In the genomic region with DNA sequence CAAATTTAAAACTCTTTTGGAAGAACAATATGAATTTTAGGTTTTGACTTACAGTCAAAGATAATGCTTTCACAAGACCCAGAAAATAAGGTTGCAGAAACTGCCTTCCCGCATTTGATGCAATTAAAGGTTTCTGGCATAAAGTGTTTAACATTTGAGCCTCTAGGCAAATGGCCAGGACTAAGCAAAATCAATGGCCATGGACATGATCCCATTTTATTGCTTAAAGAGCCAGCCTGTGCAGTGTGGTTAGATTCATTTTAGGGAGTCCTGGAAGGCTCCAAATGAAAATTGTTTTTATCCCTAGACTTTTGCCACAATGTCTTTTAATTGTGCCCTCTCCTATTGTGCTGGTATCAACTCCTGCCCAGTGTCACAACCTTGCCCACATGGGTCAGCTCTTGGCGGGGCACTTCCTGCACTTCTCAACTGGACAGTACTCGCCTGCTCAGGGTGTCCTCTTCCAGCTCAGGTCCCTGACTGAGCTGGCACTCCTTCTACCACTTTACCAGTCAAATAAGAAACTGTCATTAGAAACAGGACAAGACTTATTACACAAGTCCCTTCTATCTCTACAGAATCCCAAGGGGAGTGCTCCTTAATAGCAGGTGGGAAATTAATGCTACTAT, we compare ENCODE assay signal across 1 cellular context.
TF ChIP-seq lines count a peak whose summit lies in the region.

No MANE protein-coding gene starts in this region.

TF ChIP-seq in H1, 55 proteins besides CTCF, POLR2A, EP300 and RAD21 (continued from another document):
- no peak for TF ChIP-seq SIX5 (IDR thresholded peaks at IDR 0.05; ENCODE audit: low read depth, low read length)
- TF ChIP-seq BACH1 (IDR thresholded peaks at IDR 0.05; ENCODE audit: low read length), result no peak
- TF ChIP-seq RXRA (IDR thresholded peaks at IDR 0.05; ENCODE audit: insufficient read depth, low read depth, low read length), result no peak
- no peak for TF ChIP-seq JUND (IDR thresholded peaks at IDR 0.05; ENCODE audit: low read length)
- TF ChIP-seq, protein P1, sequence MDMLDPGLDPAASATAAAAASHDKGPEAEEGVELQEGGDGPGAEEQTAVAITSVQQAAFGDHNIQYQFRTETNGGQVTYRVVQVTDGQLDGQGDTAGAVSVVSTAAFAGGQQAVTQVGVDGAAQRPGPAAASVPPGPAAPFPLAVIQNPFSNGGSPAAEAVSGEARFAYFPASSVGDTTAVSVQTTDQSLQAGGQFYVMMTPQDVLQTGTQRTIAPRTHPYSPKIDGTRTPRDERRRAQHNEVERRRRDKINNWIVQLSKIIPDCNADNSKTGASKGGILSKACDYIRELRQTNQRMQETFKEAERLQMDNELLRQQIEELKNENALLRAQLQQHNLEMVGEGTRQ (IDR thresholded peaks at IDR 0.05; ENCODE audit: low read length), result no peak
- no peak for TF ChIP-seq CHD2 (IDR thresholded peaks at IDR 0.05; ENCODE audit: low read length)
- no peak for TF ChIP-seq TCF12 (IDR thresholded peaks at IDR 0.05; ENCODE audit: low read depth, low read length)
- TF ChIP-seq KDM4A (IDR thresholded peaks at IDR 0.05; ENCODE audit: low read depth, low read length, severe bottlenecking), result no peak
- no peak for TF ChIP-seq TAF7 (optimal IDR thresholded peaks at IDR 0.05; ENCODE audit: borderline replicate concordance, low read depth, low read length)
- TF ChIP-seq CTBP2 (IDR thresholded peaks at IDR 0.05; ENCODE audit: borderline replicate concordance, insufficient read depth, insufficient read length, low read length), result no peak
- TF ChIP-seq TEAD4 (IDR thresholded peaks at IDR 0.05; ENCODE audit: low read depth, low read length), result no peak
- no peak for TF ChIP-seq RNF2 (IDR thresholded peaks at IDR 0.05; ENCODE audit: borderline replicate concordance, low read depth, low read length, missing control alignments, poor library complexity, severe bottlenecking)
- TF ChIP-seq YY1 (IDR thresholded peaks at IDR 0.05; ENCODE audit: low read depth, low read length), result no peak
- no peak for TF ChIP-seq TBP (IDR thresholded peaks at IDR 0.05; ENCODE audit: low read depth, low read length)
TF ChIP-seq in H1: peak in this region for 0.
